ENCODE assay signal across 21 cellular contexts in the genomic region with DNA sequence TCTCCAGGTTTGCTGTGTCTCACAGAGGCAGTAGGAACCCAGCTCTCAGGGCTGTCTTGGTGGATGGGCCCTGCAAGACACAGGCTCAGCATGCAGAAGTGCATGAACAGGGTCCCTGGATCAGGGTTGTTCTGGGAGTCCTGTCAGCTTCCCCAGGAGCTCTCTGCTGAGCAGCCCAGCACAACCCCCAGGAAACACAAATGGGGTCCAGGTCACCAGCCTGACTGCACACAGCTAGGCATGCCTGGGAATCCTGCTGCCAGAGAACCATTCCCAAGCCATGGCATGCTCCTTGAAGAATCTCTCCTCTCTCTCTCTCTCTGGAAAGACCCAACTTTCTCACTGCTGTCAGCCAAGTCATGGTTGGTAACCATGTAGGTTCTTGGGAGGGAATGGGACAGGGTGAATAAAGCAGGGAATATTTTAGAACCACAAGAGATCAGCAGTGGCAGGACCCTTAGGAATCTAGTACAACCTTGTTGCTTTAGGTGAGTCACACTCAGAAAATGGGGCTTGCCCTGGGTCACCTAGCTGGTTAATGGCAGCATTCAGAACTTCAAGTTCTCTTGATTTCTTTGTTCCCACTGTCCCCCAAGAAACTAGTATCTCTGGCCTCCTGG.
"Had no signal": no experiment of that assay in that cellular context is flagged by ENCODE, and none has a peak within 500 bp of the region (broad histone marks: within the 10 kb centered on the region; RNA-seq: fewer than 3 reads in every experiment).

No MANE protein-coding gene starts in this region.

- H3K27me3 Mint-ChIP-seq: activated CD4-positive, alpha-beta T cell treated with anti-CD3 and anti-CD28 coated beads for 36 hours; activated T-helper 17 cell treated with anti-CD3 and anti-CD28 coated beads, Interleukin-2, amount 50 U/mL, for 72 hours; memory B cell had no signal

- H3K27me3 ChIP-seq: colonic mucosa, dorsolateral prefrontal cortex, esophagus squamous epithelium, heart right ventricle, tibial nerve had no signal

- H3K4me1 Mint-ChIP-seq: activated CD4-positive, alpha-beta T cell treated with anti-CD3 and anti-CD28 coated beads for 36 hours; activated T-helper 17 cell treated with anti-CD3 and anti-CD28 coated beads, Interleukin-2, amount 50 U/mL, for 72 hours; memory B cell; nephron had no signal

- H3K4me3 ChIP-seq: colonic mucosa, dorsolateral prefrontal cortex, esophagus squamous epithelium, heart right ventricle, mucosa of descending colon, SK-N-MC, smooth muscle cell, tibial nerve had no signal

- H3K36me3 Mint-ChIP-seq: activated naive CD4-positive, alpha-beta T cell treated with anti-CD3 and anti-CD28 coated beads, Interleukin-2, amount 50 U/mL, for 72 hours had no signal

- H3K27ac Mint-ChIP-seq: activated CD4-positive, alpha-beta T cell treated with anti-CD3 and anti-CD28 coated beads for 36 hours; activated naive CD4-positive, alpha-beta T cell treated with anti-CD3 and anti-CD28 coated beads, Interleukin-2, amount 50 U/mL, for 72 hours; activated T-helper 17 cell treated with anti-CD3 and anti-CD28 coated beads, Interleukin-2, amount 50 U/mL, for 72 hours; memory B cell; nephron had no signal

- H3K9me3 Mint-ChIP-seq: activated naive CD4-positive, alpha-beta T cell treated with anti-CD3 and anti-CD28 coated beads, Interleukin-2, amount 50 U/mL, for 72 hours; activated T-cell treated with anti-CD3 and anti-CD28 coated beads, Interleukin-2, amount 50 U/mL, for 4 hours; activated T-helper 17 cell treated with anti-CD3 and anti-CD28 coated beads, Interleukin-2, amount 50 U/mL, for 72 hours; memory B cell; nephron had no signal

- H3K27ac ChIP-seq: colonic mucosa, esophagus squamous epithelium, heart right ventricle, SK-N-MC, tibial nerve had no signal

- H3K9me3 ChIP-seq: colonic mucosa, esophagus squamous epithelium, heart right ventricle, mucosa of descending colon, tibial nerve had no signal

- H3K4me3 Mint-ChIP-seq: activated CD4-positive, alpha-beta T cell treated with anti-CD3 and anti-CD28 coated beads for 36 hours; activated T-cell treated with anti-CD3 and anti-CD28 coated beads, Interleukin-2, amount 50 U/mL, for 4 hours; activated T-helper 17 cell treated with anti-CD3 and anti-CD28 coated beads, Interleukin-2, amount 50 U/mL, for 72 hours; memory B cell; nephron had no signal

- H3K36me3 ChIP-seq: colonic mucosa had no signal

- DNase-seq: activated CD4-positive, alpha-beta T cell treated with anti-CD3 and anti-CD28 coated beads for 36 hours; activated CD4-positive, CD25-positive, alpha-beta regulatory T cell; activated naive CD4-positive, alpha-beta T cell; activated T-cell treated with anti-CD3 and anti-CD28 coated beads, Interleukin-2, amount 50 U/mL, for 4 hours; colonic mucosa; dorsolateral prefrontal cortex; effector memory CD4-positive, alpha-beta T cell; esophagus squamous epithelium; foreskin melanocyte; heart right ventricle; mucosa of descending colon; stimulated activated CD4-positive, alpha-beta T cell treated with anti-CD3 and anti-CD28 coated beads, Interleukin-15, amount 100 ng/mL, for 24 hours; stimulated activated CD4-positive, alpha-beta T cell treated with anti-CD3 and anti-CD28 coated beads, Interleukin-2, amount 100 ng/mL, for 24 hours; stimulated activated naive CD4-positive, alpha-beta T cell had no signal

- ATAC-seq: activated CD4-positive, alpha-beta T cell treated with anti-CD3 and anti-CD28 coated beads for 36 hours; activated naive CD4-positive, alpha-beta T cell treated with anti-CD3 and anti-CD28 coated beads, Interleukin-2, amount 50 U/mL, for 72 hours; activated T-cell treated with anti-CD3 and anti-CD28 coated beads, Interleukin-2, amount 50 U/mL, for 4 hours; activated T-helper 17 cell treated with anti-CD3 and anti-CD28 coated beads, Interleukin-2, amount 50 U/mL, for 72 hours; heart right ventricle; mucosa of descending colon had no signal

- H3K4me1 ChIP-seq: colonic mucosa, esophagus squamous epithelium, tibial nerve had no signal
